ENCODE assay signal across 32 cellular contexts in the genomic region with DNA sequence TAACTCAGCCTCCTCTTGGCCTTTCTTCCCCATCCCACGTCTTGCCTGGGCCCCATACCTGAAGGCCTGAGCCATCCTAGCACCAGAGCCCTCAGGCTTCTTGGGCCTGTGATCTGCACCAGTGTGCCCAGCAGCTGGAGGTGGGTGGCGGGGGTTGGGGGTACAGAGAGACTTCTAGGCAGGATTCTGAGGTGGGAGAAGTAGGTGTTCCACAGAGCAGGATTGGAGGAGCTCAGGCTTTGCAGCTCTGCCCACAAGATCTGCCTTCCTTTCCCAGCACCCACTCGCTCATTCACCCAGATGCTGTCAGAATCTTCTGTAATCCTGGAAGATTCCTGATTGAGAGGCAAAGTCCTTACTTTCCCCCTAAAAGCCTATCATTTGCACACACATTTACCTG. TPM values are rescaled to one million over a fixed set of nuclear protein-coding genes. Genes with fewer than 3 reads are reported as not detected.
"Had no signal": no experiment of that assay in that cellular context is flagged by ENCODE, and none has a peak within 500 bp of the region (broad histone marks: within the 10 kb centered on the region; RNA-seq: fewer than 3 reads in every experiment).

No MANE protein-coding gene starts in this region.

- H3K27ac ChIP-seq: left lung, lower lobe of right lung, neural progenitor cell, neutrophil, ovary, spleen, suprapubic skin, thoracic aorta, tibial artery, upper lobe of right lung had no signal

- H3K4me3 ChIP-seq: left lung, lower lobe of right lung, neural progenitor cell, ovary, spleen, suprapubic skin, thoracic aorta, tibial artery, upper lobe of right lung had no signal

- DNase-seq: immature natural killer cell; kidney; left colon; left lung; lower lobe of right lung; mammary epithelial cell; mesenchymal stem cell; naive B cell; natural killer cell; nephron progenitor cell; ovary; retina; right cardiac atrium; small intestine; spleen; stimulated activated CD4-positive, alpha-beta T cell treated with anti-CD3 and anti-CD28 coated beads, Interleukin-4, amount 100 ng/mL, for 24 hours; stimulated activated naive CD4-positive, alpha-beta T cell; trophoblast cell; upper lobe of right lung had no signal

- H3K36me3 ChIP-seq: left lung, lower lobe of right lung, neural progenitor cell, neutrophil, ovary, spleen, suprapubic skin, thoracic aorta, tibial artery, upper lobe of right lung had no signal

- H3K27me3 ChIP-seq: ovary, upper lobe of right lung had no signal

RNA-seq across cellular contexts. Expression of a gene that starts 10.0 kb away (rescaled TPM):
- total RNA-seq: kidney, left colon, liver, lower lobe of right lung, mononuclear cell, natural killer cell, omental fat pad, ovary, progenitor cell of endocrine pancreas, pulmonary artery endothelial cell, right cardiac atrium, spleen, subcutaneous adipose tissue, thoracic aorta, upper lobe of right lung had no signal

RNA-seq across cellular contexts. Expression of a gene that starts 14.7 kb away (rescaled TPM):
- total RNA-seq: left lung, liver, mesothelial cell of epicardium, mononuclear cell, natural killer cell, omental fat pad, ovary, progenitor cell of endocrine pancreas, pulmonary artery endothelial cell, right cardiac atrium, sciatic nerve, spleen, subcutaneous adipose tissue, thoracic aorta, upper lobe of right lung had no signal

RNA-seq across cellular contexts. Expression of a gene that starts 36.2 kb away (rescaled TPM):
- total RNA-seq: mesothelial cell of epicardium, mononuclear cell, natural killer cell, omental fat pad, pulmonary artery endothelial cell, right cardiac atrium, spleen, subcutaneous adipose tissue had no signal

RNA-seq across cellular contexts. Expression of a gene that starts 47.9 kb away (rescaled TPM):
- total RNA-seq: mammary epithelial cell, mesothelial cell of epicardium, natural killer cell had no signal
